In genomic region chr10:75502389-75502788, GRCh38 we compare ENCODE assay signal across 21 cellular contexts.
"Had no signal": no experiment of that assay in that cellular context is flagged by ENCODE, and none has a peak within 500 bp of the region (broad histone marks: within the 10 kb centered on the region; RNA-seq: fewer than 3 reads in every experiment).

No MANE protein-coding gene starts in this region.

- ATAC-seq: Right ventricle myocardium inferior had no signal

- H3K4me3 ChIP-seq: Peyer's patch, SJSA1, SK-N-MC had no signal

- H3K27ac ChIP-seq: Peyer's patch, SJSA1, SK-N-MC had no signal

- DNase-seq: IMR-90, Karpas-422, KG1, MM.1S, NCI-H1092 treated with DMSO at 0.1 percent for 48 hours, NCI-H1436, NCI-H1694 treated with DMSO at 0.1 percent for 48 hours, NCI-H1930, NCI-H2081, NCI-H2107, NCI-H2227 treated with DMSO at 0.1 percent for 48 hours, NCI-H446, NCI-H510A, NCI-H524 treated with DMSO at 0.1 percent for 48 hours, NCI-H69, NCI-H774, Peyer's patch, SHP77 treated with DMSO at 0.1 percent for 48 hours had no signal

- H3K36me3 ChIP-seq: Peyer's patch, SJSA1 had no signal

- H3K27me3 ChIP-seq: Peyer's patch had no signal

- H3K4me1 ChIP-seq: SJSA1 had no signal

- H3K9me3 ChIP-seq: Peyer's patch, SJSA1 had no signal
